In genomic region chr6:30516754-30517076, GRCh38 we compare ENCODE assay signal across 8 cellular contexts. TPM values are rescaled to one million over a fixed set of nuclear protein-coding genes. Genes with fewer than 3 reads are reported as not detected.
A peak's percentile ranks its signal among the peaks of the same experiment; 100 is the strongest.
DNase-seq lines count a peak whose midpoint lies in the region; ATAC-seq and TF ChIP-seq lines count a peak whose summit lies in the region.
"Not testable (repeated sequence)": the region's sequence is repeated elsewhere in the genome, so short reads cannot be mapped to it uniquely, and the experiment has no call there.

No MANE protein-coding gene starts in this region.

- H3K4me1 ChIP-seq in mesendoderm (ENCODE audit: control insufficient read depth, low read depth, low read length) = not testable (repeated sequence)
- peaks cover 21% of the 10 kb centered on the region for H3K4me1 ChIP-seq in upper lobe of right lung

- not testable (repeated sequence) for H4K5ac ChIP-seq in mesendoderm (ENCODE audit: low read length)

- H3K4me2 ChIP-seq in mesendoderm (ENCODE audit: low read length) = peak overlapping the region; percentile 45

- peak overlapping the region; percentile 21 for H3K4ac ChIP-seq in mesendoderm (ENCODE audit: low read depth, low read length)

- not testable (repeated sequence) for H3K36me3 ChIP-seq in mesendoderm (ENCODE audit: control insufficient read depth, insufficient read depth, low read length); upper lobe of right lung

- not testable (repeated sequence) for ATAC-seq in upper lobe of right lung

- H3K4me3 ChIP-seq in NB4 (ENCODE audit: low read depth, low read length) = peak overlapping the region; percentile 64
- H3K4me3 ChIP-seq in foreskin fibroblast (ENCODE audit: low read depth in 1 of 2, low read length in 2 of 2) = peak overlapping the region; percentile 51 to 64
- not testable (repeated sequence) for H3K4me3 ChIP-seq in mesendoderm (ENCODE audit: low read length)
- H3K4me3 ChIP-seq in retinal pigment epithelial cell (ENCODE audit: low read length) = peak overlapping the region; percentile 55
- H3K4me3 ChIP-seq in upper lobe of right lung = peak overlapping the region; percentile 53

- not testable (repeated sequence) for H3K23ac ChIP-seq in mesendoderm (ENCODE audit: low read length)

- not testable (repeated sequence) for H2BK120ac ChIP-seq in mesendoderm (ENCODE audit: low read depth, low read length)

- not testable (repeated sequence) for H3K18ac ChIP-seq in mesendoderm (ENCODE audit: low read length)

- H2BK15ac ChIP-seq in mesendoderm (replicated peaks; ENCODE audit: low read depth) = not testable (repeated sequence)

- DNase-seq in Calu3; NB4 (ENCODE audit: low read depth); activated CD4-positive, alpha-beta memory T cell treated with anti-CD3 and anti-CD28 coated beads, Interleukin-2, amount 10 ng/mL, durations not matched to agents 7 days and 5 days; MCF 10A (ENCODE audit: unreplicated experiment); foreskin fibroblast; mesendoderm; retinal pigment epithelial cell (ENCODE audit: low read depth); upper lobe of right lung: not testable (repeated sequence)

- not testable (repeated sequence) for H3K27me3 Mint-ChIP-seq in Calu3 (ENCODE audit: unreplicated experiment); activated CD4-positive, alpha-beta memory T cell treated with anti-CD3 and anti-CD28 coated beads, Interleukin-2, amount 10 ng/mL, durations not matched to agents 7 days and 5 days; MCF 10A (ENCODE audit: insufficient read depth, unreplicated experiment)

- no CpG with 5 or more reads among the region's 9 CpGs for WGBS in mesendoderm (ENCODE audit: extremely low coverage, insufficient coverage, low lambda C conversion rate)

- not testable (repeated sequence) for H3K9me3 Mint-ChIP-seq in Calu3 (ENCODE audit: low read depth, unreplicated experiment); MCF 10A (ENCODE audit: unreplicated experiment)
- peaks cover 17% of the 10 kb centered on the region for H3K9me3 Mint-ChIP-seq in activated CD4-positive, alpha-beta memory T cell treated with anti-CD3 and anti-CD28 coated beads, Interleukin-2, amount 10 ng/mL, durations not matched to agents 7 days and 5 days

- intact Hi-C loops in Calu3 (cut with micrococcal nuclease; ENCODE audit: unreplicated experiment); upper lobe of right lung (cut with DNase I): not testable (repeated sequence)
- intact Hi-C loops in MCF 10A (cut with micrococcal nuclease) = loop anchor here (2.0 kb wide), 1 partner anchor 20 kb away; no protein-coding TSS in a partner anchor

- H3K79me1 ChIP-seq in mesendoderm (ENCODE audit: low read length) = not testable (repeated sequence)

- not testable (repeated sequence) for H3K27ac ChIP-seq in mesendoderm (ENCODE audit: low read depth, low read length)
- peak overlapping the region; percentile 92 for H3K27ac ChIP-seq in upper lobe of right lung

- H3K36me3 Mint-ChIP-seq in Calu3 (ENCODE audit: insufficient read depth, unreplicated experiment) = peaks cover 25% of the 10 kb centered on the region
- peaks cover 24% of the 10 kb centered on the region for H3K36me3 Mint-ChIP-seq in activated CD4-positive, alpha-beta memory T cell treated with anti-CD3 and anti-CD28 coated beads, Interleukin-2, amount 10 ng/mL, durations not matched to agents 7 days and 5 days (ENCODE audit: low read depth)
- H3K36me3 Mint-ChIP-seq in MCF 10A (ENCODE audit: insufficient read depth, unreplicated experiment) = not testable (repeated sequence)

- POLR2A ChIA-PET in activated CD4-positive, alpha-beta memory T cell treated with anti-CD3 and anti-CD28 coated beads, Interleukin-2, amount 10 ng/mL, durations not matched to agents 7 days and 5 days (lab: Charles Lee) = interaction anchor here (0.9 to 3.8 kb wide), 11 partner anchors 13 to 190 kb away, joined by 3 to 32 read pairs (median 6); partner anchors contain the start of genes PRR3 and TRIM39
- POLR2A ChIA-PET in MCF 10A (lab: Yijun Ruan, JAX) = interaction anchor here (0.6 to 3.6 kb wide), 16 partner anchors 11 to 389 kb away, joined by 3 to 19 read pairs (median 4); partner anchors contain the start of gene MRPS18B

- H4K8ac ChIP-seq in mesendoderm (ENCODE audit: low read depth, low read length) = not testable (repeated sequence)

- H3K56ac ChIP-seq in mesendoderm (ENCODE audit: low read length) = peak overlapping the region; percentile 79

- H2AK5ac ChIP-seq in mesendoderm (ENCODE audit: low read length) = not testable (repeated sequence)

- H2BK5ac ChIP-seq in mesendoderm (ENCODE audit: low read length) = not testable (repeated sequence)

- H3K4me3 Mint-ChIP-seq in Calu3 (ENCODE audit: low read depth, unreplicated experiment) (peak overlapping the region; percentile 65), MCF 10A (ENCODE audit: unreplicated experiment) (peak overlapping the region; percentile 75)
- peak overlapping the region; percentile 66 for H3K4me3 Mint-ChIP-seq in activated CD4-positive, alpha-beta memory T cell treated with anti-CD3 and anti-CD28 coated beads, Interleukin-2, amount 10 ng/mL, durations not matched to agents 7 days and 5 days

- peaks cover 15% of the 10 kb centered on the region for H3K4me1 Mint-ChIP-seq in Calu3 (ENCODE audit: low read depth, unreplicated experiment)
- peaks cover 41% of the 10 kb centered on the region for H3K4me1 Mint-ChIP-seq in activated CD4-positive, alpha-beta memory T cell treated with anti-CD3 and anti-CD28 coated beads, Interleukin-2, amount 10 ng/mL, durations not matched to agents 7 days and 5 days
- H3K4me1 Mint-ChIP-seq in MCF 10A (ENCODE audit: insufficient read depth, unreplicated experiment) = not testable (repeated sequence)

- TF ChIP-seq CTCF in Calu3 (IDR thresholded peaks at IDR 0.05; ENCODE audit: unreplicated experiment); NB4 (IDR thresholded peaks at IDR 0.05; ENCODE audit: low read depth, low read length); MCF 10A (IDR thresholded peaks at IDR 0.05; ENCODE audit: unreplicated experiment); foreskin fibroblast (IDR thresholded peaks at IDR 0.05; ENCODE audit: low read depth, low read length); retinal pigment epithelial cell (conservative IDR thresholded peaks at IDR 0.05; ENCODE audit: low read depth, low read length); upper lobe of right lung (IDR thresholded peaks at IDR 0.05): not testable (repeated sequence)

- BruUV-seq in Calu3 (replicated peaks; lab: Mats Ljungman, UMichigan); MCF 10A (replicated peaks; lab: Mats Ljungman, UMichigan): not testable (repeated sequence)

- H3K79me2 ChIP-seq in mesendoderm (ENCODE audit: control insufficient read depth, insufficient read depth, low read length) = not testable (repeated sequence)

- H3K9ac ChIP-seq in mesendoderm (ENCODE audit: low read length) = peak overlapping the region; percentile 44

- not testable (repeated sequence) for TF ChIP-seq POLR2A in NB4 (IDR thresholded peaks at IDR 0.05; ENCODE audit: extremely low read depth, insufficient read length)

- H3K27ac Mint-ChIP-seq in Calu3 (ENCODE audit: unreplicated experiment) (peak overlapping the region; percentile 96), MCF 10A (ENCODE audit: low read depth, unreplicated experiment) (peak overlapping the region; percentile 98)
- peak overlapping the region; percentile 96 for H3K27ac Mint-ChIP-seq in activated CD4-positive, alpha-beta memory T cell treated with anti-CD3 and anti-CD28 coated beads, Interleukin-2, amount 10 ng/mL, durations not matched to agents 7 days and 5 days

- CTCF ChIA-PET in Calu3 (lab: Charles Lee) = interaction anchor here (0.6 to 1.5 kb wide), 8 partner anchors 11 to 1298 kb away, joined by 3 to 6 read pairs (median 3); no protein-coding TSS in a partner anchor
- CTCF ChIA-PET in activated CD4-positive, alpha-beta memory T cell treated with anti-CD3 and anti-CD28 coated beads, Interleukin-2, amount 10 ng/mL, durations not matched to agents 7 days and 5 days (lab: Charles Lee) = interaction anchor here (0.6 to 2.4 kb wide), 12 partner anchors 13 to 563 kb away, joined by 3 to 12 read pairs (median 4); no protein-coding TSS in a partner anchor
- CTCF ChIA-PET in MCF 10A (lab: Yijun Ruan, JAX) = interaction anchor here (1.2 to 2.6 kb wide), 2 partner anchors 15 to 25 kb away, joined by 4 to 7 read pairs; no protein-coding TSS in a partner anchor

- H3K9me3 ChIP-seq in upper lobe of right lung = not testable (repeated sequence)

- H3K27me3 ChIP-seq in mesendoderm (ENCODE audit: insufficient read depth, low read length, poor library complexity); upper lobe of right lung: not testable (repeated sequence)

RNA-seq across cellular contexts. Expression of gene HLA-E, which starts 27.4 kb away (rescaled TPM):
- 161 and 230 TPM in 2 replicates for total RNA-seq in Calu3 (2022)
- 100 to 1,000 TPM; 757 to 767 TPM for total RNA-seq in activated CD4-positive, alpha-beta memory T cell treated with anti-CD3 and anti-CD28 coated beads, Interleukin-2, amount 10 ng/mL, durations not matched to agents 7 days and 5 days
- 83.6 and 103 TPM in 2 replicates for total RNA-seq in MCF 10A (2022)
- 13.9 TPM for polyA plus RNA-seq in mesendoderm (2013, experiment 1 of 2)
- polyA plus RNA-seq in mesendoderm (2013, experiment 2 of 2) = 13.3 TPM
- total RNA-seq in upper lobe of right lung = 1,028 TPM

RNA-seq across cellular contexts. Expression of gene GNL1, which starts 39.6 kb away (rescaled TPM):
- total RNA-seq in Calu3 (2022) = 68.4 and 81.3 TPM in 2 replicates
- total RNA-seq in activated CD4-positive, alpha-beta memory T cell treated with anti-CD3 and anti-CD28 coated beads, Interleukin-2, amount 10 ng/mL, durations not matched to agents 7 days and 5 days = 10 to 100 TPM; 62.1 to 70.8 TPM
- 69.1 and 76.8 TPM in 2 replicates for total RNA-seq in MCF 10A (2022)
- polyA plus RNA-seq in mesendoderm (2013, experiment 1 of 2) = 32.3 TPM
- polyA plus RNA-seq in mesendoderm (2013, experiment 2 of 2) = 30.9 TPM
- 54.8 TPM for total RNA-seq in upper lobe of right lung

RNA-seq across cellular contexts. Expression of gene PRR3, which starts 40.4 kb away (rescaled TPM):
- total RNA-seq in Calu3 (2022) (21.0 and 21.5 TPM in 2 replicates), MCF 10A (2022) (20.0 and 26.2 TPM in 2 replicates), upper lobe of right lung (6.9 TPM)
- total RNA-seq in activated CD4-positive, alpha-beta memory T cell treated with anti-CD3 and anti-CD28 coated beads, Interleukin-2, amount 10 ng/mL, durations not matched to agents 7 days and 5 days = 10 to 100 TPM; 15.3 TPM
- polyA plus RNA-seq in mesendoderm (2013, experiment 1 of 2) = 13.3 TPM
- polyA plus RNA-seq in mesendoderm (2013, experiment 2 of 2) = 12.5 TPM

RNA-seq across cellular contexts. Expression of gene ABCF1, which starts 54.5 kb away (rescaled TPM):
- 88.3 and 92.4 TPM in 2 replicates for total RNA-seq in Calu3 (2022)
- total RNA-seq in activated CD4-positive, alpha-beta memory T cell treated with anti-CD3 and anti-CD28 coated beads, Interleukin-2, amount 10 ng/mL, durations not matched to agents 7 days and 5 days = 10 to 100 TPM; 64.3 to 65.2 TPM
- 58.0 and 63.9 TPM in 2 replicates for total RNA-seq in MCF 10A (2022)
- 106 TPM for polyA plus RNA-seq in mesendoderm (2013, experiment 1 of 2)
- 106 TPM for polyA plus RNA-seq in mesendoderm (2013, experiment 2 of 2)
- 42.5 TPM for total RNA-seq in upper lobe of right lung
